ENCODE assay signal across 6 cellular contexts in genomic region chr4:148235809-148236208, GRCh38.
"Had no signal": no experiment of that assay in that cellular context is flagged by ENCODE, and none has a peak within 500 bp of the region (broad histone marks: within the 10 kb centered on the region; RNA-seq: fewer than 3 reads in every experiment).

No MANE protein-coding gene starts in this region.

- H3K27me3 Mint-ChIP-seq: IgD-negative memory B cell had no signal

- H3K4me3 Mint-ChIP-seq: GM23338, HFFc6, IgD-negative memory B cell had no signal

- H3K4me3 ChIP-seq: GM23338, HAP-1 had no signal

- H3K27ac Mint-ChIP-seq: GM23338, HFFc6, IgD-negative memory B cell had no signal

- H2AFZ ChIP-seq: GM23338 had no signal

- H3K9me3 ChIP-seq: HAP-1 had no signal

- DNase-seq: HFFc6, KBM-7 had no signal

- H3K4me1 Mint-ChIP-seq: GM23338 had no signal

- H3K36me3 ChIP-seq: HAP-1 had no signal

- H3K4me1 ChIP-seq: HAP-1 had no signal

- H3K9me3 Mint-ChIP-seq: GM23338, HFFc6 had no signal

- ATAC-seq: GM23338, HCT116 had no signal

- H3K4me2 ChIP-seq: GM23338 had no signal
